In genomic region chr7:74290590-74290950, GRCh38 we compare ENCODE assay signal across 8 cellular contexts.
DNase-seq lines count a peak whose midpoint lies in the region; ATAC-seq and TF ChIP-seq lines count a peak whose summit lies in the region.

No MANE protein-coding gene starts in this region.

- no peaks in the 10 kb centered on the region for H3K36me3 ChIP-seq in muscle layer of colon (ENCODE audit: insufficient read depth, low read length)

- ATAC-seq in GM21786 (IDR thresholded peaks at IDR 0.05; ENCODE audit: unreplicated experiment) = no peak
- ATAC-seq in HG03432 (IDR thresholded peaks at IDR 0.05; ENCODE audit: unreplicated experiment) = no peak

- peaks cover 30% of the 10 kb centered on the region for H3K4me1 ChIP-seq in muscle layer of colon (ENCODE audit: insufficient read depth, low read length)

- H3K4me3 ChIP-seq in AG04449 (ENCODE audit: low read depth, low read length) = peak overlapping the region; percentile 81
- H3K4me3 ChIP-seq in HFF-Myc (replicated peaks; ENCODE audit: low read depth, low read length) = peak overlapping the region; percentile 74
- H3K4me3 ChIP-seq in muscle layer of colon (ENCODE audit: low read depth in 1 of 2, low read length in 2 of 2) = peak overlapping the region; percentile 70 to 93

- no peaks in the 10 kb centered on the region for H3K27me3 ChIP-seq in muscle layer of colon (ENCODE audit: control insufficient read depth in 1 of 2, insufficient read depth in 2 of 2, low read length in 2 of 2)

- TF ChIP-seq CTCF in AG04449 (IDR thresholded peaks at IDR 0.05; ENCODE audit: insufficient read depth, low read length, missing control alignments) (no peak), HFF-Myc (IDR thresholded peaks at IDR 0.05; ENCODE audit: low read depth, low read length, missing control alignments) (no peak)

- H3K27ac ChIP-seq in caudate nucleus (ENCODE audit: low read depth, low read length) = peak overlapping the region; percentile 85
- H3K27ac ChIP-seq in muscle layer of colon (ENCODE audit: low read depth, low read length) = peak overlapping the region; percentile 75

- CTCF ChIA-PET in AG04449 (lab: Yijun Ruan, JAX) = interaction anchor here (0.9 to 3.2 kb wide), 5 partner anchors 9 to 111 kb away, joined by 3 to 17 read pairs (median 3); no protein-coding TSS in a partner anchor

- DNase-seq in AG04449 (ENCODE audit: low read depth, low spot score) (no peak), HFF-Myc (ENCODE audit: extremely low read depth, low read depth) (no peak), caudate nucleus (lab: John Stamatoyannopoulos, UW) (peak in 6 of 61 donors; percentile 26 to 69 (median 56)), NCI-H2196 treated with DMSO at 0.1 percent for 48 hours (lab: John Stamatoyannopoulos, UW; ENCODE audit: unreplicated experiment) (no peak), NCI-H2107 (lab: John Stamatoyannopoulos, UW) (no peak)

- POLR2A ChIA-PET in AG04449 (lab: Yijun Ruan, JAX) = interaction anchor here (0.6 kb wide), 1 partner anchor 14 kb away, joined by 3 read pairs; no protein-coding TSS in a partner anchor

- H3K9me3 ChIP-seq in muscle layer of colon (ENCODE audit: low read length) = no peaks in the 10 kb centered on the region

- peak overlapping the region; percentile 36 for H3K9ac ChIP-seq in muscle layer of colon (ENCODE audit: low read length)
